Comparison of ENCODE assay signal across 8 cellular contexts in genomic region chr1:32179443-32180185, GRCh38.
DNase-seq lines count a peak whose midpoint lies in the region; ATAC-seq and TF ChIP-seq lines count a peak whose summit lies in the region.

TSS of gene TXLNA (plus strand) at chr1:32179675. CDS start at chr1:32180346, 671 bp downstream.

- DNase-seq in DMS114 treated with DMSO at 0.1 percent for 48 hours (lab: John Stamatoyannopoulos, UW; ENCODE audit: unreplicated experiment) (peak; percentile 89), OCI-M2 (lab: John Stamatoyannopoulos, UW; ENCODE audit: unreplicated experiment) (peak; percentile 48), erythroblast (lab: John Stamatoyannopoulos, UW) (peak; percentile 92 to 95)
- DNase-seq in activated T-cell treated with anti-CD3 and anti-CD28 coated beads, Interleukin-2, amount 50 U/mL, for 1 hour = peak; percentile 89
- DNase-seq in stimulated activated CD8-positive, alpha-beta memory T cell treated with anti-CD3 and anti-CD28 coated beads, Interleukin-7, amount 100 ng/mL, for 24 hours (ENCODE audit: low read depth) = peak; percentile 74

- peak; percentile 76 for TF ChIP-seq POLR2A in erythroblast (IDR thresholded peaks at IDR 0.05; ENCODE audit: low read length)

- no peak for TF ChIP-seq RAD21 in Ishikawa (IDR thresholded peaks at IDR 0.05; ENCODE audit: low read depth)

- no peaks in the 10 kb centered on the region for H3K9me3 ChIP-seq in muscle layer of colon (ENCODE audit: low read length)

- peaks cover 20% of the 10 kb centered on the region for H3K36me3 ChIP-seq in muscle layer of colon (ENCODE audit: insufficient read depth, low read length)

- H3K27ac ChIP-seq in muscle layer of colon (ENCODE audit: low read depth, low read length) = peak within 1 kb of the TSS; percentile 92

- no peak for TF ChIP-seq EP300 in Ishikawa (IDR thresholded peaks at IDR 0.05; ENCODE audit: borderline replicate concordance)

- peak within 1 kb of the TSS; percentile 70 for H3K9ac ChIP-seq in muscle layer of colon (ENCODE audit: low read length)

- peaks cover 40% of the 10 kb centered on the region for H3K4me1 ChIP-seq in muscle layer of colon (ENCODE audit: insufficient read depth, low read length)

- ATAC-seq in GM21529 (IDR thresholded peaks at IDR 0.05; ENCODE audit: unreplicated experiment) = peak; percentile 83

- H3K4me3 ChIP-seq in muscle layer of colon (ENCODE audit: low read depth in 1 of 2, low read length in 2 of 2) = peak within 1 kb of the TSS; percentile 72 to 79

- H3K27me3 ChIP-seq in muscle layer of colon (ENCODE audit: control insufficient read depth in 1 of 2, insufficient read depth in 2 of 2, low read length in 2 of 2) = no peaks in the 10 kb centered on the region

TF ChIP-seq in Ishikawa, 13 proteins besides CTCF, POLR2A, EP300 and RAD21:
- TF ChIP-seq, protein P1, sequence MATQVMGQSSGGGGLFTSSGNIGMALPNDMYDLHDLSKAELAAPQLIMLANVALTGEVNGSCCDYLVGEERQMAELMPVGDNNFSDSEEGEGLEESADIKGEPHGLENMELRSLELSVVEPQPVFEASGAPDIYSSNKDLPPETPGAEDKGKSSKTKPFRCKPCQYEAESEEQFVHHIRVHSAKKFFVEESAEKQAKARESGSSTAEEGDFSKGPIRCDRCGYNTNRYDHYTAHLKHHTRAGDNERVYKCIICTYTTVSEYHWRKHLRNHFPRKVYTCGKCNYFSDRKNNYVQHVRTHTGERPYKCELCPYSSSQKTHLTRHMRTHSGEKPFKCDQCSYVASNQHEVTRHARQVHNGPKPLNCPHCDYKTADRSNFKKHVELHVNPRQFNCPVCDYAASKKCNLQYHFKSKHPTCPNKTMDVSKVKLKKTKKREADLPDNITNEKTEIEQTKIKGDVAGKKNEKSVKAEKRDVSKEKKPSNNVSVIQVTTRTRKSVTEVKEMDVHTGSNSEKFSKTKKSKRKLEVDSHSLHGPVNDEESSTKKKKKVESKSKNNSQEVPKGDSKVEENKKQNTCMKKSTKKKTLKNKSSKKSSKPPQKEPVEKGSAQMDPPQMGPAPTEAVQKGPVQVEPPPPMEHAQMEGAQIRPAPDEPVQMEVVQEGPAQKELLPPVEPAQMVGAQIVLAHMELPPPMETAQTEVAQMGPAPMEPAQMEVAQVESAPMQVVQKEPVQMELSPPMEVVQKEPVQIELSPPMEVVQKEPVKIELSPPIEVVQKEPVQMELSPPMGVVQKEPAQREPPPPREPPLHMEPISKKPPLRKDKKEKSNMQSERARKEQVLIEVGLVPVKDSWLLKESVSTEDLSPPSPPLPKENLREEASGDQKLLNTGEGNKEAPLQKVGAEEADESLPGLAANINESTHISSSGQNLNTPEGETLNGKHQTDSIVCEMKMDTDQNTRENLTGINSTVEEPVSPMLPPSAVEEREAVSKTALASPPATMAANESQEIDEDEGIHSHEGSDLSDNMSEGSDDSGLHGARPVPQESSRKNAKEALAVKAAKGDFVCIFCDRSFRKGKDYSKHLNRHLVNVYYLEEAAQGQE (IDR thresholded peaks at IDR 0.05; ENCODE audit: low read depth) = no peak
- TF ChIP-seq ZBTB7A (IDR thresholded peaks at IDR 0.05; ENCODE audit: low read depth) (no peak), TCF12 (IDR thresholded peaks at IDR 0.05; ENCODE audit: low read depth) (peak; percentile 54; the same call in 1 of the 2 replicates), CEBPB (IDR thresholded peaks at IDR 0.05) (no peak), TAF1 (IDR thresholded peaks at IDR 0.05; ENCODE audit: low read depth) (peak; percentile 62), FOXM1 (IDR thresholded peaks at IDR 0.05; ENCODE audit: borderline replicate concordance, low read depth) (no peak; the same call in 1 of the 2 replicates), YY1 (IDR thresholded peaks at IDR 0.05; ENCODE audit: low read depth) (0 out of 2 replicates have a peak, but pooled peaks have one; percentile 20), NFIC (IDR thresholded peaks at IDR 0.05) (peak; percentile 15; the same call in 1 of the 2 replicates), EGR1 (IDR thresholded peaks at IDR 0.05) (peak; percentile 94), CREB1 (IDR thresholded peaks at IDR 0.05; ENCODE audit: low read depth) (no peak), TEAD4 (IDR thresholded peaks at IDR 0.05) (no peak)
- TF ChIP-seq, protein P2, sequence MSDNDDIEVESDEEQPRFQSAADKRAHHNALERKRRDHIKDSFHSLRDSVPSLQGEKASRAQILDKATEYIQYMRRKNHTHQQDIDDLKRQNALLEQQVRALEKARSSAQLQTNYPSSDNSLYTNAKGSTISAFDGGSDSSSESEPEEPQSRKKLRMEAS (IDR thresholded peaks at IDR 0.05) = peak; percentile 93
- TF ChIP-seq, protein P3, sequence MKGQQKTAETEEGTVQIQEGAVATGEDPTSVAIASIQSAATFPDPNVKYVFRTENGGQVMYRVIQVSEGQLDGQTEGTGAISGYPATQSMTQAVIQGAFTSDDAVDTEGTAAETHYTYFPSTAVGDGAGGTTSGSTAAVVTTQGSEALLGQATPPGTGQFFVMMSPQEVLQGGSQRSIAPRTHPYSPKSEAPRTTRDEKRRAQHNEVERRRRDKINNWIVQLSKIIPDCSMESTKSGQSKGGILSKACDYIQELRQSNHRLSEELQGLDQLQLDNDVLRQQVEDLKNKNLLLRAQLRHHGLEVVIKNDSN (IDR thresholded peaks at IDR 0.05) = peak; percentile 67
TF ChIP-seq in Ishikawa: peak in this region for 7.

Comparison
In these comparisons a context has a peak if more than half of its experiments do, and no peak if none do; other contexts are left out.
1. Peak in every context shown above with its lines: DNase-seq, ATAC-seq, H3K4me3 ChIP-seq and H3K27ac ChIP-seq.